Comparison of ENCODE assay signal across 19 cellular contexts in genomic region chr4:45078201-45078600, GRCh38.
A peak's percentile ranks its signal among the peaks of the same experiment; 100 is the strongest.
DNase-seq lines count a peak whose midpoint lies in the region; ATAC-seq and TF ChIP-seq lines count a peak whose summit lies in the region.
"Had no signal": no experiment of that assay in that cellular context is flagged by ENCODE, and none has a peak within 500 bp of the region (broad histone marks: within the 10 kb centered on the region; RNA-seq: fewer than 3 reads in every experiment).

No MANE protein-coding gene starts in this region.

- no peaks in the 10 kb centered on the region for H3K79me2 ChIP-seq in PC-3 (ENCODE audit: low read length)

- intact Hi-C loops in PC-3 (cut with micrococcal nuclease) = no loop called here

- no peaks in the 10 kb centered on the region for H3K27me3 ChIP-seq in PC-3 (ENCODE audit: low read length)
- H3K27me3 ChIP-seq: BE2C had no signal

- no peak overlapping the region for H2AFZ ChIP-seq in PC-3 (ENCODE audit: low read length)
- H2AFZ ChIP-seq: GM23248 had no signal

- H3K9me2 ChIP-seq in PC-3 (replicated peaks; ENCODE audit: low read length) = no peaks in the 10 kb centered on the region

- H4K20me1 ChIP-seq in PC-3 (ENCODE audit: low read length) = no peaks in the 10 kb centered on the region

- no peak overlapping the region for H3K27ac ChIP-seq in PC-3 (ENCODE audit: low read length)
- H3K27ac ChIP-seq: GM23248 had no signal

- H3K9me3 ChIP-seq in PC-3 (ENCODE audit: low read length) = no peaks in the 10 kb centered on the region
- H3K9me3 ChIP-seq: BE2C, HAP-1 had no signal

- H3K4me3 ChIP-seq in PC-3 (ENCODE audit: low read length) (no peak overlapping the region), fibroblast of pulmonary artery (replicated peaks; ENCODE audit: low read depth, low read length) (no peak overlapping the region), retinal pigment epithelial cell (ENCODE audit: low read length) (no peak overlapping the region), foreskin fibroblast (ENCODE audit: low read depth in 1 of 2, low read length in 2 of 2) (no peak overlapping the region)
- H3K4me3 ChIP-seq: GM23248, HAP-1 had no signal

- no TSS peak for BruUV-seq in PC-3 (replicated peaks; lab: Mats Ljungman, UMichigan)

- POLR2A ChIA-PET in PC-3 (lab: Charles Lee; ENCODE audit: unreplicated experiment) = no interaction called here

- CTCF ChIA-PET in PC-3 (lab: Charles Lee) = no interaction called here

- ATAC-seq in PC-3 (no peak; the same call in 1 of the 2 replicates), omental fat pad (ENCODE audit: low FRiP score) (no peak)

- H3K36me3 ChIP-seq in PC-3 (ENCODE audit: low read depth, low read length) = no peaks in the 10 kb centered on the region
- H3K36me3 ChIP-seq: BE2C, HAP-1 had no signal

- no peaks in the 10 kb centered on the region for H3F3A ChIP-seq in PC-3 (ENCODE audit: low read length, unreplicated experiment)

- DNase-seq in HT1080 (ENCODE audit: low read depth) (peak; percentile 26), PC-3 (peak; percentile 37), fibroblast of pulmonary artery (ENCODE audit: low read depth) (peak; percentile 5), retinal pigment epithelial cell (ENCODE audit: low read depth) (peak; percentile 68), foreskin fibroblast (no peak), omental fat pad (ENCODE audit: low spot score) (no peak), NCI-H1417 treated with DMSO at 0.1 percent for 48 hours (lab: John Stamatoyannopoulos, UW) (no peak)
- DNase-seq: ACHN; BE2C; C1 segment of cervical spinal cord; CD4-positive, CD25-positive, alpha-beta regulatory T cell; CD8-positive, alpha-beta memory T cell; COR-L47; DMS 273 treated with DMSO at 0.1 percent for 48 hours; DMS53; DND-41; EL; GM23248 had no signal

- no peak for TF ChIP-seq CTCF in PC-3 (conservative IDR thresholded peaks at IDR 0.05; ENCODE audit: low read depth, low read length)
- no peak for TF ChIP-seq CTCF in fibroblast of pulmonary artery (IDR thresholded peaks at IDR 0.05; ENCODE audit: low read length, missing control alignments)
- TF ChIP-seq CTCF in retinal pigment epithelial cell (conservative IDR thresholded peaks at IDR 0.05; ENCODE audit: low read depth, low read length) = no peak
- TF ChIP-seq CTCF in foreskin fibroblast (IDR thresholded peaks at IDR 0.05; ENCODE audit: low read depth, low read length) = no peak
- TF ChIP-seq CTCF in omental fat pad (IDR thresholded peaks at IDR 0.05) = no peak

- no peaks in the 10 kb centered on the region for H3K4me1 ChIP-seq in PC-3 (ENCODE audit: insufficient read depth, low read length)
- H3K4me1 ChIP-seq: BE2C, HAP-1 had no signal

- H3K4me2 ChIP-seq in PC-3 (ENCODE audit: low read length) = no peak overlapping the region

- H3K9ac ChIP-seq in PC-3 (ENCODE audit: low read length) = no peak overlapping the region
- H3K9ac ChIP-seq: GM23248 had no signal

Comparison
In these comparisons a context has a peak if more than half of its experiments do, and no peak if none do; other contexts are left out.
1. DNase-seq: peak in HT1080 (single experiment), PC-3 (single experiment), fibroblast of pulmonary artery (single experiment) and retinal pigment epithelial cell (single experiment); none in foreskin fibroblast (0 of 2), omental fat pad (single experiment) and NCI-H1417 treated with DMSO at 0.1 percent for 48 hours (single experiment).